ENCODE assay signal across 8 cellular contexts in the genomic region with DNA sequence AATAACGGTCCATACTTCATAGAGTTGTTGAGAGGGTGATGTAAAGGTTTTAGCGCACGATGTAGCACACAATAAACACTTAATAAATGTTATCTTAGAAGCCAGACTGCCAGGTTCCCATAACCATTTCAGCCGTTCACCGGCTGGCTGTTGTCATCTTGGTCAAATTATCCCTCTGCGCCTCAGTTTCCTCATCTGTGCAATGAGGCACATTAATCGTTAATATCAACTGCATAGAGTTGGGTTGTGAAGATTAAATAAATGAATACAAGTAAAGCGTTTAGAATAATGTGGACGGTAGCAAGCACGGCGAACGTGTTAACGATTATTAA. TPM values are rescaled to one million over a fixed set of nuclear protein-coding genes. Genes with fewer than 3 reads are reported as not detected.
A peak's percentile ranks its signal among the peaks of the same experiment; 100 is the strongest.
DNase-seq lines count a peak whose midpoint lies in the region; TF ChIP-seq lines count a peak whose summit lies in the region.

No MANE protein-coding gene starts in this region.

- no peak for TF ChIP-seq POLR2A in sigmoid colon (IDR thresholded peaks at IDR 0.05)

- 12 to 22% methylated on average over 13 of the region's 13 CpGs for WGBS in sigmoid colon, 2 donors

- intact Hi-C loops in sigmoid colon (cut with DNase I), result loop anchor here (2.0 to 10.0 kb wide), 2 partner anchors 283 to 349 kb away; partner anchors contain the start of genes FAM110A and NSFL1C

- H3K27me3 ChIP-seq in SJSA1 (replicated peaks), result no peaks in the 10 kb centered on the region
- no peaks in the 10 kb centered on the region for H3K27me3 ChIP-seq in sigmoid colon

- H3K36me3 ChIP-seq in SJSA1, result peaks cover 26% of the 10 kb centered on the region
- peaks cover 0 to 7% (median 0%) of the 10 kb centered on the region in 4 donors for H3K36me3 ChIP-seq in sigmoid colon

- peak overlapping the region; percentile 31 for H3K27ac ChIP-seq in SJSA1
- peak overlapping the region; percentile 83 to 86 (median 84) for H3K27ac ChIP-seq in sigmoid colon

- no peak for TF ChIP-seq EP300 in sigmoid colon (IDR thresholded peaks at IDR 0.05)

- no peak for DNase-seq in GM12864 (ENCODE audit: low read depth)
- no peak for DNase-seq in SJSA1 (ENCODE audit: low read depth in 1 of 2, low spot score in 2 of 2)
- DNase-seq in fibroblast of mammary gland (ENCODE audit: low read depth), result no peak
- DNase-seq in sigmoid colon, result no peak
- DNase-seq in ACHN, result no peak
- no peak for DNase-seq in GM13976 (ENCODE audit: low spot score)
- DNase-seq in HT-29 (ENCODE audit: low spot score), result no peak
- no peak for DNase-seq in stimulated activated naive CD4-positive, alpha-beta T cell treated with Interleukin-2 at 50 U/mL for 16 hours (lab: John Stamatoyannopoulos, UW)

- no peak for TF ChIP-seq CTCF in GM12864 (IDR thresholded peaks at IDR 0.05; ENCODE audit: low read depth, low read length, missing control alignments)
- TF ChIP-seq CTCF in fibroblast of mammary gland (conservative IDR thresholded peaks at IDR 0.05; ENCODE audit: control insufficient read depth, insufficient read depth, low read depth, low read length), result no peak
- no peak for TF ChIP-seq CTCF in sigmoid colon (IDR thresholded peaks at IDR 0.05)
- no peak for TF ChIP-seq CTCF in GM13976 (IDR thresholded peaks at IDR 0.05; ENCODE audit: borderline replicate concordance, control extremely low read depth, extremely low read depth, insufficient read depth, missing control alignments)

- peaks cover 29% of the 10 kb centered on the region for H3K4me1 ChIP-seq in SJSA1 (replicated peaks)
- peaks cover 0 to 46% (median 43%) of the 10 kb centered on the region in 4 donors for H3K4me1 ChIP-seq in sigmoid colon

- peak overlapping the region; percentile 90 for H3K4me3 ChIP-seq in GM12864 (ENCODE audit: low read depth, low read length)
- peak overlapping the region; percentile 86 for H3K4me3 ChIP-seq in SJSA1
- peak overlapping the region; percentile 98 for H3K4me3 ChIP-seq in fibroblast of mammary gland (ENCODE audit: control insufficient read depth, low read depth, low read length)
- H3K4me3 ChIP-seq in sigmoid colon, result peak overlapping the region; percentile 95 to 99 (median 97)

- H3K9me3 ChIP-seq in SJSA1 (replicated peaks) (no peaks in the 10 kb centered on the region), sigmoid colon (no peaks in the 10 kb centered on the region)

- in situ Hi-C loops in ACHN (cut with HindIII; ENCODE audit: low pct_ligation_motif_present, low pct_unique_long_range_greater_than_20kb, low sequenced_read_pairs) (no loop called here), GM13976 (cut with MboI; ENCODE audit: low sequenced_read_pairs, unreplicated experiment) (no loop called here)

RNA-seq across cellular contexts. Expression of gene PSMF1, which starts 0.4 kb away (rescaled TPM):
- 81.0 and 130 TPM in 2 replicates for total RNA-seq in SJSA1 (2014; rRNA removed; shearing (Covaris generic))
- 100 to 1,000 TPM in 2 of 4 donors, 10 to 100 TPM in 2; 54.2 to 148 (median 110) TPM for total RNA-seq in sigmoid colon
- polyA plus RNA-seq in sigmoid colon, result 10 to 100 TPM; 47.2 to 74.7 (median 55.9) TPM
- total RNA-seq in HT-29 (2014; rRNA removed; shearing (Covaris generic)), result 47.2 and 50.7 TPM in 2 replicates
